1 cellular context compared by ENCODE assay signal in the genomic region with DNA sequence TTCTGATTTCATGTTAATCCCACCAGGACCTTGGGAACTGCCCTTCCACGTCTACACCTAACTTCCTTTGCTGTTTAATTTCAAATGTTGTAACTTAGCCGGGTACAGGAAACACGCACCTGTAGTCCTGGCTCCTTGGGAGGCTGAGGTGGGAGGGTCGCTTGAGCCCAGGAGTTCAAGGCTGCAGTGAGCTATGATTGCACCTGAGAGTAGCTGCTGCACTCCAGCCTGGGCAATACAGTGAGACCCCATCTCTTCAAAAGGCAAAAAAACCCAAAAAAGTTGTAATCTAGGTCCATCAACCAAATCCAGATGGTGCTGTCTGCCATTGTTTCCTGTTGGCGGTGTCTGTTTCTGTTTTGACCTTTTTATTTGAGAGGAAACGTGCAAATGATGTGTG.
A peak's percentile ranks its signal among the peaks of the same experiment; 100 is the strongest.
TF ChIP-seq lines count a peak whose summit lies in the region.

No MANE protein-coding gene starts in this region.

TF ChIP-seq in K562, 482 proteins besides CTCF, POLR2A, EP300 and RAD21:
- TF ChIP-seq NR4A1 (CRISPR knock-in tag; IDR thresholded peaks at IDR 0.05) (no peak), NR4A1 (tag; IDR thresholded peaks at IDR 0.05) (no peak), ZNF121 (CRISPR knock-in tag; conservative IDR thresholded peaks at IDR 0.05) (0 out of 2 replicates have a peak, but pooled peaks have one; percentile 34)
